ENCODE assay signal across 7 cellular contexts in the genomic region with DNA sequence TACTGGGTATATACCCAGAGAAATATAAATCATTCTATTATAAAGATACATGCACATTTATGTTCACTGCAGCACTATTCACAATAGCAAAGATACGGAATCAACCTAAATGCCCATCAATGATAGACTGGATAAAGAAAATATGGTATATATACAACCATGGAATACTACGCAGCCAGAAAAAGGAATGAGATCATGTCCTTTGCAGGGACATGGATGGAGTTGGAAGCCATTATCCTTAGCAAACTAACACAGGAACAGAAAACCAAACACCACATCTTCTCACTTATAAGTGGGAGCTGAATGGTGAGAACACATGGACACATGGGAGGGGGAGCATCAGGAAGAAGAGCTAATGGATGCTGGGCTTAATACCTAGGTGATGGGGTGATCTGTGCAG. TPM values are rescaled to one million over a fixed set of nuclear protein-coding genes. Genes with fewer than 3 reads are reported as not detected.
"Had no signal": no experiment of that assay in that cellular context is flagged by ENCODE, and none has a peak within 500 bp of the region (broad histone marks: within the 10 kb centered on the region; RNA-seq: fewer than 3 reads in every experiment).

No MANE protein-coding gene starts in this region.

RNA-seq across cellular contexts. Expression of gene DIO1, which starts 12.1 kb away (rescaled TPM):
- total RNA-seq: GM23248, GM23338, H1, H4, H7, H9, HFFc6 had no signal
- polyA plus RNA-seq: GM23248 had no signal
